Comparison of ENCODE assay signal across 16 cellular contexts in genomic region chr6:28983838-28984237, GRCh38. TPM values are rescaled to one million over a fixed set of nuclear protein-coding genes. Genes with fewer than 3 reads are reported as not detected.
DNase-seq lines count a peak whose midpoint lies in the region; ATAC-seq, FAIRE-seq and TF ChIP-seq lines count a peak whose summit lies in the region.
"Had no signal": no experiment of that assay in that cellular context is flagged by ENCODE, and none has a peak within 500 bp of the region (broad histone marks: within the 10 kb centered on the region; RNA-seq: fewer than 3 reads in every experiment).

No MANE protein-coding gene starts in this region.

- peak overlapping the region; percentile 92 for H3K4me3 Mint-ChIP-seq in activated CD4-positive, alpha-beta T cell treated with anti-CD3 and anti-CD28 coated beads, Interleukin-2, amount 10 ng/mL, durations not matched to agents 24 days and 14 days
- H3K4me3 Mint-ChIP-seq in endothelial cell (ENCODE audit: unreplicated experiment), result peak overlapping the region; percentile 88
- H3K4me3 Mint-ChIP-seq in progenitor cell of endocrine pancreas (ENCODE audit: low read depth), result peak overlapping the region; percentile 18
- H3K4me3 Mint-ChIP-seq: stimulated activated memory B cell treated with anti-CD40 and anti-IgM and Interleukin-4, amounts not matched to agents 10 μg/mL and 1 μg/mL and 100 μg/mL, for 72 hours had no signal

- POLR2A ChIA-PET in PC-3 (lab: Charles Lee; ENCODE audit: unreplicated experiment), result no interaction called here

- H3K36me3 ChIP-seq in PC-3 (ENCODE audit: low read depth, low read length) (no peaks in the 10 kb centered on the region), kidney (ENCODE audit: control insufficient read depth in 1 of 2, insufficient read depth in 2 of 2, low read length in 2 of 2) (no peaks in the 10 kb centered on the region)
- H3K36me3 ChIP-seq: esophagus squamous epithelium, tibial nerve had no signal

- CTCF ChIA-PET in PC-3 (lab: Charles Lee), result no interaction called here

- H3K79me2 ChIP-seq in PC-3 (ENCODE audit: low read length), result no peaks in the 10 kb centered on the region

- H2AFZ ChIP-seq in PC-3 (ENCODE audit: low read length), result 0 out of 2 replicates have a peak overlapping the region, but pooled peaks have one; percentile 96

- no peak for DNase-seq in activated CD4-positive, alpha-beta T cell treated with anti-CD3 and anti-CD28 coated beads, Interleukin-2, amount 10 ng/mL, durations not matched to agents 24 days and 14 days
- DNase-seq in activated CD4-positive, alpha-beta T cell treated with anti-CD3 and anti-CD28 coated beads for 4 hours, result no peak
- DNase-seq in PC-3, result no peak
- no peak for DNase-seq in endothelial cell (ENCODE audit: low spot score)
- no peak for DNase-seq in progenitor cell of endocrine pancreas (ENCODE audit: low spot score, unreplicated experiment)
- DNase-seq in kidney, result no peak
- no peak for DNase-seq in DMS79 (lab: John Stamatoyannopoulos, UW)
- DNase-seq in DMS53 (lab: John Stamatoyannopoulos, UW), result no peak
- DNase-seq: activated gamma-delta T cell treated with Interleukin-2 at 50 U/mL for 16 hours, esophagus squamous epithelium, left cardiac atrium, NCI-H1417 treated with DMSO at 0.1 percent for 48 hours, posterior cingulate gyrus, small intestine had no signal

- intact Hi-C loops in activated CD4-positive, alpha-beta T cell treated with anti-CD3 and anti-CD28 coated beads, Interleukin-2, amount 10 ng/mL, durations not matched to agents 24 days and 14 days (cut with micrococcal nuclease), result loop anchor here (2.0 to 5.0 kb wide), 3 partner anchors 21 to 121 kb away; partner anchors contain the start of gene ZNF311
- intact Hi-C loops in PC-3 (cut with micrococcal nuclease), result loop anchor here (2.0 kb wide), 1 partner anchor 121 kb away; no protein-coding TSS in a partner anchor
- intact Hi-C loops in kidney (cut with DNase I), result no loop called here

- H3K27me3 Mint-ChIP-seq in activated CD4-positive, alpha-beta T cell treated with anti-CD3 and anti-CD28 coated beads, Interleukin-2, amount 10 ng/mL, durations not matched to agents 24 days and 14 days, result peaks cover 33% of the 10 kb centered on the region
- H3K27me3 Mint-ChIP-seq in endothelial cell (ENCODE audit: unreplicated experiment) (peaks cover 17% of the 10 kb centered on the region), progenitor cell of endocrine pancreas (peaks cover 8% of the 10 kb centered on the region)

- H3K27ac ChIP-seq in PC-3 (ENCODE audit: low read length) (no peak overlapping the region), kidney (ENCODE audit: low read depth in 2 of 2, low read length in 2 of 2) (no peak overlapping the region)

- ATAC-seq in PC-3, result no peak
- ATAC-seq: left cardiac atrium; stimulated activated memory B cell treated with anti-CD40 and anti-IgM and Interleukin-4, amounts not matched to agents 10 μg/mL and 1 μg/mL and 100 μg/mL, for 72 hours had no signal

- H3K9me3 Mint-ChIP-seq in activated CD4-positive, alpha-beta T cell treated with anti-CD3 and anti-CD28 coated beads, Interleukin-2, amount 10 ng/mL, durations not matched to agents 24 days and 14 days, result peaks cover 8% of the 10 kb centered on the region
- H3K9me3 Mint-ChIP-seq in endothelial cell (ENCODE audit: unreplicated experiment) (no peaks in the 10 kb centered on the region), progenitor cell of endocrine pancreas (ENCODE audit: low read depth) (peaks cover 3% of the 10 kb centered on the region)

- TF ChIP-seq CTCF in PC-3 (conservative IDR thresholded peaks at IDR 0.05; ENCODE audit: low read depth, low read length) (no peak), endothelial cell (IDR thresholded peaks at IDR 0.05; ENCODE audit: unreplicated experiment) (no peak), progenitor cell of endocrine pancreas (IDR thresholded peaks at IDR 0.05; ENCODE audit: unreplicated experiment) (no peak), kidney (IDR thresholded peaks at IDR 0.05; ENCODE audit: borderline replicate concordance, extremely low read depth, insufficient read depth) (no peak)

- H4K20me1 ChIP-seq in PC-3 (ENCODE audit: low read length), result no peaks in the 10 kb centered on the region

- H3K4me1 ChIP-seq in PC-3 (ENCODE audit: insufficient read depth, low read length) (peaks cover 22% of the 10 kb centered on the region), kidney (ENCODE audit: control insufficient read depth in 1 of 2, insufficient read depth in 1 of 2, low read depth in 1 of 2, low read length in 2 of 2) (no peaks in the 10 kb centered on the region)

- H3K9me3 ChIP-seq in PC-3 (ENCODE audit: low read length) (no peaks in the 10 kb centered on the region), kidney (ENCODE audit: control insufficient read depth in 1 of 2, low read length in 2 of 2) (no peaks in the 10 kb centered on the region)
- H3K9me3 ChIP-seq: esophagus squamous epithelium, tibial nerve had no signal

- H3K9me2 ChIP-seq in PC-3 (replicated peaks; ENCODE audit: low read length), result no peaks in the 10 kb centered on the region

- H3K9ac ChIP-seq in PC-3 (ENCODE audit: low read length) (no peak overlapping the region), kidney (ENCODE audit: low read length in 2 of 2) (no peak overlapping the region)

- no peak overlapping the region for H3K27ac Mint-ChIP-seq in activated CD4-positive, alpha-beta T cell treated with anti-CD3 and anti-CD28 coated beads, Interleukin-2, amount 10 ng/mL, durations not matched to agents 24 days and 14 days
- H3K27ac Mint-ChIP-seq in endothelial cell (ENCODE audit: unreplicated experiment) (peak overlapping the region; percentile 11), progenitor cell of endocrine pancreas (peak overlapping the region; percentile 79)
- H3K27ac Mint-ChIP-seq: stimulated activated memory B cell treated with anti-CD40 and anti-IgM and Interleukin-4, amounts not matched to agents 10 μg/mL and 1 μg/mL and 100 μg/mL, for 72 hours had no signal

- H3K36me3 Mint-ChIP-seq in activated CD4-positive, alpha-beta T cell treated with anti-CD3 and anti-CD28 coated beads, Interleukin-2, amount 10 ng/mL, durations not matched to agents 24 days and 14 days (ENCODE audit: low read depth), result peaks cover 4% of the 10 kb centered on the region
- H3K36me3 Mint-ChIP-seq in endothelial cell (ENCODE audit: low read depth, unreplicated experiment) (peaks cover 5% of the 10 kb centered on the region), progenitor cell of endocrine pancreas (ENCODE audit: insufficient read depth) (peaks cover 5% of the 10 kb centered on the region)
- H3K36me3 Mint-ChIP-seq: stimulated activated memory B cell treated with anti-CD40 and anti-IgM and Interleukin-4, amounts not matched to agents 10 μg/mL and 1 μg/mL and 100 μg/mL, for 72 hours had no signal

- H3K4me3 ChIP-seq in PC-3 (ENCODE audit: low read length) (no peak overlapping the region), kidney (ENCODE audit: low read length in 2 of 2) (no peak overlapping the region)

- FAIRE-seq in kidney (lab: Jason Lieb, UNC), result no peak
- FAIRE-seq: small intestine had no signal

- H3K27me3 ChIP-seq in PC-3 (ENCODE audit: low read length), result no peaks in the 10 kb centered on the region

- H3F3A ChIP-seq in PC-3 (ENCODE audit: low read length, unreplicated experiment), result peaks cover 3% of the 10 kb centered on the region

- no TSS peak for BruUV-seq in PC-3 (replicated peaks; lab: Mats Ljungman, UMichigan)

- H3K4me2 ChIP-seq in PC-3 (ENCODE audit: low read length), result no peak overlapping the region

- H3K4me1 Mint-ChIP-seq in activated CD4-positive, alpha-beta T cell treated with anti-CD3 and anti-CD28 coated beads, Interleukin-2, amount 10 ng/mL, durations not matched to agents 24 days and 14 days, result peaks cover 49% of the 10 kb centered on the region
- peaks cover 43% of the 10 kb centered on the region for H3K4me1 Mint-ChIP-seq in endothelial cell (ENCODE audit: unreplicated experiment)
- H3K4me1 Mint-ChIP-seq in progenitor cell of endocrine pancreas (ENCODE audit: low read depth), result peaks cover 31% of the 10 kb centered on the region

RNA-seq across cellular contexts. Expression of gene ZNF311, which starts 21.3 kb away (rescaled TPM):
- total RNA-seq in activated CD4-positive, alpha-beta T cell treated with anti-CD3 and anti-CD28 coated beads, Interleukin-2, amount 10 ng/mL, durations not matched to agents 24 days and 14 days, result 0.86 and 0.97 TPM in 2 replicates
- total RNA-seq in PC-3 (2014; rRNA removed) (0.04 and 0.40 TPM in 2 replicates), endothelial cell (ENCODE audit: unreplicated experiment) (1.6 TPM), progenitor cell of endocrine pancreas (0.91 and 1.4 TPM in 2 replicates), kidney (1.6 TPM)
- polyA plus RNA-seq in kidney (ENCODE audit: insufficient read depth, low read depth, low replicate concordance), result 0.77 TPM

Comparison
In these comparisons a context has a peak if more than half of its experiments do, and no peak if none do; other contexts are left out.
1. H3K4me3 Mint-ChIP-seq: peak in every context shown above with its lines; median percentile 92 in activated CD4-positive, alpha-beta T cell treated with anti-CD3 and anti-CD28 coated beads, Interleukin-2, amount 10 ng/mL, durations not matched to agents 24 days and 14 days; 88 in endothelial cell; 18 in progenitor cell of endocrine pancreas.